Comparison of ENCODE assay signal across 8 cellular contexts in the genomic region with DNA sequence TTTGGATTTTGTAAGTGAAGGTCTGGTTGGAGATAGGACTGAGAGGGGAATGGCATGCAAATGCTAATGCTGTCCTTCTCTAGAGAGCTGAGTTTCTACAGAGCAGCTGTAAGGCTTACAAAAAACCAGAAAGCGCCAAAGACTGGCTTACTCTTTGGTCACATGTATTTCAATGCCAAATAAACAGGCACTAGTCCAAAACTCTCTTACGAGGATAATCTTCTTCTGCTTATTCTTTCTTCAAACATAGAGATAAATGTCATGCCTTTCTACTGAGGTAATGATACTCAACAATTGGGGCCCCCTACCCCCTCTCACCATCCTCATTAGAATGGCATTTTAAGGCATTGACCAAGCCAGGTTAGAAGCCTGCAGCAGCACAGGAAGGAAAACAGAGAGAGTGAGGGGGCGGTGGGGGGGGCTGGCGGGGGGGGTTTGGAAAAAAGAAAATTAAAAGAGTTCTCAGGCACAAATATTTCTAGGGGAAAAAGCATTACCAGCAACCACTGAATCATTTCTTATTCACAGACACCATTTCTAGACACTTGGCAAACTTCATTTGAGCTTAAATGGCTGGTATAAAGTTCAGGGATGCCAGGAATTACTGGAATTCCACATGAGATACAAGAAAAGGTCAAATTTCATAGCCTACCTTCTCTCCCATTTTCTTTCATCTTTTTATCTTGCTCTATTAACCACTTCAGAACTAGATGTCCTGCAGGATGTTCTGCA. TPM values are rescaled to one million over a fixed set of nuclear protein-coding genes. Genes with fewer than 3 reads are reported as not detected.
A peak's percentile ranks its signal among the peaks of the same experiment; 100 is the strongest.
DNase-seq lines count a peak whose midpoint lies in the region; ATAC-seq, FAIRE-seq and TF ChIP-seq lines count a peak whose summit lies in the region.
"Had no signal": no experiment of that assay in that cellular context is flagged by ENCODE, and none has a peak within 500 bp of the region (broad histone marks: within the 10 kb centered on the region; RNA-seq: fewer than 3 reads in every experiment).

No MANE protein-coding gene starts in this region.

- intact Hi-C loops in IMR-90 (cut with micrococcal nuclease) (loop anchor here (2.0 to 10.0 kb wide), 2 partner anchors 155 to 189 kb away; a partner anchor contains a TSS), HepG2 (cut with micrococcal nuclease; ENCODE audit: unreplicated experiment) (loop anchor here (5.0 kb wide), 1 partner anchor 32 kb away; a partner anchor contains a TSS), transverse colon (cut with DNase I; ENCODE audit: low total_unique reads) (no loop called here)

- no peak overlapping the region for H3K9ac ChIP-seq in IMR-90 (ENCODE audit: low read depth, low read length)
- H3K9ac ChIP-seq in HepG2 (ENCODE audit: insufficient read depth, low read depth, low read length): peak overlapping the region; percentile 59

- TF ChIP-seq CTCF in IMR-90 (conservative IDR thresholded peaks at IDR 0.05; ENCODE audit: low read depth, low read length) (no peak), HepG2 (CRISPR knock-in tag; IDR thresholded peaks at IDR 0.05) (no peak), transverse colon (IDR thresholded peaks at IDR 0.05) (no peak)

- H4K8ac ChIP-seq in IMR-90 (ENCODE audit: low read depth in 2 of 2, low read length in 2 of 2): peak overlapping the region; percentile 91 to 96; a peak in 2 of 4 replicates

- peak overlapping the region; percentile 7; the same call in 1 of the 3 replicates for H2BK15ac ChIP-seq in IMR-90 (ENCODE audit: low read depth, low read length)

- H3K9me1 ChIP-seq in IMR-90 (ENCODE audit: insufficient read depth, low read length): peaks cover 20% of the 10 kb centered on the region

- H4K91ac ChIP-seq in IMR-90 (ENCODE audit: insufficient read depth, low read depth, low read length): peak overlapping the region; percentile 98; the same call in 1 of the 2 replicates

- H3K27ac ChIP-seq in IMR-90 (ENCODE audit: insufficient read depth, low read length): peak overlapping the region; percentile 100; the same call in 1 of the 2 replicates
- peak overlapping the region; percentile 58 for H3K27ac ChIP-seq in ectodermal cell (ENCODE audit: insufficient read depth, low read depth, low read length, poor library complexity, severe bottlenecking)
- H3K27ac ChIP-seq in HepG2 (ENCODE audit: extremely low read length, insufficient read depth, low read length): peak overlapping the region; percentile 80
- H3K27ac ChIP-seq in transverse colon: peak overlapping the region; percentile 32 to 64 (median 57)

- H4K5ac ChIP-seq in IMR-90 (ENCODE audit: low read depth, low read length): peak overlapping the region; percentile 100; the same call in 1 of the 2 replicates

- peak; percentile 34 for FAIRE-seq in HepG2 (lab: Jason Lieb, UNC)

- peak overlapping the region; percentile 96; the same call in 1 of the 2 replicates for H3K56ac ChIP-seq in IMR-90 (ENCODE audit: extremely low read depth, insufficient read depth, low read length)

- TF ChIP-seq RAD21 in IMR-90 (IDR thresholded peaks at IDR 0.05; ENCODE audit: low read length): no peak
- no peak for TF ChIP-seq RAD21 in HepG2 (CRISPR knock-in tag; IDR thresholded peaks at IDR 0.05)

- H2BK5ac ChIP-seq in IMR-90 (ENCODE audit: low read depth, low read length, poor library complexity, severe bottlenecking): peak overlapping the region; percentile 99

- H3K9me3 ChIP-seq in IMR-90 (ENCODE audit: control insufficient read depth, insufficient read depth, low read length): no peaks in the 10 kb centered on the region
- no peaks in the 10 kb centered on the region for H3K9me3 ChIP-seq in ectodermal cell (ENCODE audit: control insufficient read depth, low read length)
- no peaks in the 10 kb centered on the region for H3K9me3 ChIP-seq in HepG2 (ENCODE audit: low read length)
- no peaks in the 10 kb centered on the region for H3K9me3 ChIP-seq in transverse colon

- H3K4me1 ChIP-seq in IMR-90 (ENCODE audit: control insufficient read depth, insufficient read depth, low read length) (peaks cover 20% of the 10 kb centered on the region), ectodermal cell (ENCODE audit: control insufficient read depth, insufficient read depth, low read length) (peaks cover 26% of the 10 kb centered on the region), HepG2 (ENCODE audit: insufficient read depth, low read length) (peaks cover 38% of the 10 kb centered on the region), transverse colon (peaks cover 0 to 14% (median 9%) of the 10 kb centered on the region in 4 donors)

- peak; percentile 99 for DNase-seq in IMR-90
- peak; percentile 89 for DNase-seq in HepG2 (ENCODE audit: low spot score)
- DNase-seq in transverse colon: no peak
- no peak for DNase-seq in NCI-H82 (lab: John Stamatoyannopoulos, UW)
- no peak for DNase-seq in NCI-H187 (lab: John Stamatoyannopoulos, UW)
- DNase-seq: midbrain had no signal

- dilution Hi-C loops in IMR-90 (cut with HindIII; ENCODE audit: low sequenced_read_pairs, unreplicated experiment): no loop called here

- H2BK120ac ChIP-seq in IMR-90 (ENCODE audit: low read depth, low read length): peak overlapping the region; percentile 93

- ATAC-seq in IMR-90 (ENCODE audit: low read depth): peak; percentile 93
- peak; percentile 87 for ATAC-seq in HepG2
- ATAC-seq in GM21515 (IDR thresholded peaks at IDR 0.05; ENCODE audit: unreplicated experiment): no peak

- H3K18ac ChIP-seq in IMR-90 (ENCODE audit: low read depth, low read length): peak overlapping the region; percentile 100

- WGBS in IMR-90 (ENCODE audit: extremely low coverage in 2 of 2, insufficient read length in 1 of 2), 2 experiments: no CpG with 5 or more reads among the region's 4 CpGs
- WGBS in ectodermal cell, 2 experiments: 10 to 14% methylated on average over 2 of the region's 4 CpGs
- 9% methylated on average over 4 of the region's 4 CpGs for WGBS in HepG2 (ENCODE audit: low lambda C conversion rate)
- 58 to 78% methylated on average over 3 to 4 of the region's 4 CpGs for WGBS in transverse colon (ENCODE audit: low coverage in 1 of 2), 2 donors

- H3K14ac ChIP-seq in IMR-90 (replicated peaks; ENCODE audit: low read depth, low read length): peak overlapping the region; percentile 77

- H3K23ac ChIP-seq in IMR-90 (ENCODE audit: low read depth, low read length): peak overlapping the region; percentile 84; the same call in 1 of the 2 replicates

- H3K4me3 ChIP-seq in IMR-90 (ENCODE audit: insufficient read depth, low read depth, low read length): no peak overlapping the region
- H3K4me3 ChIP-seq in ectodermal cell (ENCODE audit: insufficient read depth, low read depth, low read length): no peak overlapping the region
- no peak overlapping the region; a peak in 1 of 6 replicates for H3K4me3 ChIP-seq in HepG2 (replicated peaks in 1 of 3; ENCODE audit: insufficient read depth in 1 of 3, low read depth in 2 of 3, low read length in 3 of 3)
- H3K4me3 ChIP-seq in transverse colon: no peak overlapping the region

- H3K4me2 ChIP-seq in IMR-90 (ENCODE audit: low read depth, low read length) (peak overlapping the region; percentile 27; the same call in 1 of the 2 replicates), HepG2 (ENCODE audit: low read depth, low read length) (peak overlapping the region; percentile 55)

- no peak overlapping the region for H2AK9ac ChIP-seq in IMR-90 (replicated peaks; ENCODE audit: low read depth, low read length, poor library complexity)

- H2AFZ ChIP-seq in IMR-90 (replicated peaks; ENCODE audit: low read length, poor library complexity) (no peak overlapping the region), HepG2 (ENCODE audit: low read length) (no peak overlapping the region)

- H2AK5ac ChIP-seq in IMR-90 (ENCODE audit: low read depth, low read length): no peak overlapping the region

- BruUV-seq in IMR-90 (replicated peaks; lab: Mats Ljungman, UMichigan) (no TSS peak), HepG2 (replicated peaks; lab: Mats Ljungman, UMichigan) (no TSS peak)

- CTCF ChIA-PET in IMR-90 (lab: Yijun Ruan, JAX): interaction anchor here (0.7 to 0.8 kb wide), 2 partner anchors 45 to 992 kb away, joined by 3 to 4 read pairs; no protein-coding TSS in a partner anchor
- CTCF ChIA-PET in HepG2 (lab: Yijun Ruan, JAX; ENCODE audit: low intra/inter-chr PET ratio, low total read pairs): no interaction called here

- H2BK20ac ChIP-seq in IMR-90 (ENCODE audit: low read depth, low read length): peak overlapping the region; percentile 97

- POLR2A ChIA-PET in IMR-90 (lab: Charles Lee; ENCODE audit: unreplicated experiment): no interaction called here
- POLR2A ChIA-PET in HepG2 (lab: Yijun Ruan, JAX): interaction anchor here (1.1 to 2.1 kb wide), 3 partner anchors 8 to 34 kb away, joined by 3 to 10 read pairs (median 3); a partner anchor contains a TSS

- in situ Hi-C loops in IMR-90 (cut with MboI; ENCODE audit: low sequenced_read_pairs) (no loop called here), HepG2 (cut with HindIII; ENCODE audit: extremely low pct_ligation_motif_present, low pct_unique_long_range_greater_than_20kb) (no loop called here), transverse colon (cut with MboI; ENCODE audit: low pct_ligation_motif_present in 1 of 4, low pct_unique_long_range_greater_than_20kb in 1 of 4, low sequenced_read_pairs in 3 of 4) (no loop called here)

- peaks cover 23 to 67% of the 10 kb centered on the region in 2 experiments for H3K79me1 ChIP-seq in IMR-90 (ENCODE audit: low read depth in 1 of 2, low read length in 2 of 2)

- H3K79me2 ChIP-seq in HepG2 (ENCODE audit: insufficient read depth, low read length): no peaks in the 10 kb centered on the region

- no peaks in the 10 kb centered on the region for H3K27me3 ChIP-seq in IMR-90 (ENCODE audit: control insufficient read depth, insufficient read depth, low read length)
- no peaks in the 10 kb centered on the region for H3K27me3 ChIP-seq in ectodermal cell (ENCODE audit: control insufficient read depth, insufficient read depth, low read length, poor library complexity, severe bottlenecking)
- H3K27me3 ChIP-seq in HepG2 (ENCODE audit: control insufficient read depth in 1 of 2, insufficient read depth in 2 of 2, low read length in 2 of 2): no peaks in the 10 kb centered on the region
- no peaks in the 10 kb centered on the region for H3K27me3 ChIP-seq in transverse colon

- peak overlapping the region; percentile 93; the same call in 1 of the 2 replicates for H3K4ac ChIP-seq in IMR-90 (ENCODE audit: low read depth, low read length)

- peak in 1 of 2 experiments; percentile 35; a peak in 2 of 4 replicates for TF ChIP-seq EP300 in HepG2 (IDR thresholded peaks at IDR 0.05; ENCODE audit: low read depth in 2 of 2, low read length in 2 of 2)
- no peak for TF ChIP-seq EP300 in HepG2 (CRISPR knock-in tag; IDR thresholded peaks at IDR 0.05; ENCODE audit: borderline replicate concordance)
- no peak for TF ChIP-seq EP300 in transverse colon (IDR thresholded peaks at IDR 0.05; ENCODE audit: low read depth)

- H3K36me3 ChIP-seq in IMR-90 (ENCODE audit: control insufficient read depth, insufficient read depth, low read length): peaks cover 24% of the 10 kb centered on the region
- peaks cover 16% of the 10 kb centered on the region for H3K36me3 ChIP-seq in ectodermal cell (ENCODE audit: control insufficient read depth, insufficient read depth, low read length)
- peaks cover 12 to 59% of the 10 kb centered on the region in 2 experiments for H3K36me3 ChIP-seq in HepG2 (replicated peaks in 1 of 2; ENCODE audit: control insufficient read depth in 1 of 2, insufficient read depth in 2 of 2, low read length in 2 of 2)
- H3K36me3 ChIP-seq in transverse colon: peaks cover 0 to 12% (median 3%) of the 10 kb centered on the region in 4 donors

- H4K20me1 ChIP-seq in IMR-90 (ENCODE audit: insufficient read depth, low read length) (no peaks in the 10 kb centered on the region), HepG2 (ENCODE audit: insufficient read depth, low read length) (no peaks in the 10 kb centered on the region)

- TF ChIP-seq POLR2A in IMR-90 (IDR thresholded peaks at IDR 0.05; ENCODE audit: low read depth, low read length) (peak; percentile 56), HepG2 (IDR thresholded peaks at IDR 0.05; ENCODE audit: insufficient read depth in 1 of 2, low read depth in 2 of 2, low read length in 2 of 2) (no peak), transverse colon (IDR thresholded peaks at IDR 0.05) (no peak)

RNA-seq across cellular contexts. Expression of a gene that starts 34.0 kb away (rescaled TPM):
- 55.6 and 81.1 TPM in 2 replicates for total RNA-seq in IMR-90 (2012; rRNA removed)
- 38.0 and 44.9 TPM in 2 replicates for polyA plus RNA-seq in IMR-90 (2012; rRNA removed)
- polyA plus RNA-seq in IMR-90 (2012; cell fraction: cytosol; rRNA removed): 8.0 and 16.0 TPM in 2 replicates
- polyA plus RNA-seq in IMR-90 (2012; cell fraction: nucleus; rRNA removed; ENCODE audit: low replicate concordance): 14.0 and 68.8 TPM in 2 replicates
- 42.2 TPM for polyA plus RNA-seq in ectodermal cell (2013, experiment 1 of 4)
- 37.7 TPM for polyA plus RNA-seq in ectodermal cell (2013, experiment 2 of 4)
- polyA plus RNA-seq in ectodermal cell (2013, experiment 3 of 4): 31.6 TPM
- polyA plus RNA-seq in ectodermal cell (2013, experiment 4 of 4): 31.1 TPM
- 83.4 and 93.4 TPM in 2 replicates for total RNA-seq in HepG2 (2016; rRNA removed; fragmentation: Illumina TruSeq; extraction: Trizol)
- total RNA-seq in HepG2 (2016; cell fraction: cytosol; rRNA removed; fragmentation: Illumina TruSeq; extraction: Trizol; ENCODE audit: low read depth): 31.6 and 35.5 TPM in 2 replicates
- 84.7 and 92.1 TPM in 2 replicates for total RNA-seq in HepG2 (2016; cell fraction: insoluble cytoplasmic fraction; rRNA removed; fragmentation: Illumina TruSeq; extraction: Trizol)
- total RNA-seq in HepG2 (2016; cell fraction: membrane; rRNA removed; fragmentation: Illumina TruSeq; extraction: Trizol): 27.5 and 35.9 TPM in 2 replicates
- total RNA-seq in HepG2 (2016; cell fraction: nucleus; rRNA removed; fragmentation: Illumina TruSeq; extraction: Trizol): 91.9 and 111 TPM in 2 replicates
- polyA plus RNA-seq in HepG2 (2011; rRNA removed): 15.1 and 18.3 TPM in 2 replicates
- 8.3 and 11.5 TPM in 2 replicates for polyA plus RNA-seq in HepG2 (2011; cell fraction: cytosol; rRNA removed)
- 17.6 and 19.5 TPM in 2 replicates for polyA plus RNA-seq in HepG2 (2011; cell fraction: nucleus; rRNA removed)
- polyA plus RNA-seq in HepG2 (2012): 25.6 and 27.4 TPM in 2 replicates
- 3.1 and 4.0 TPM in 2 replicates for polyA plus RNA-seq in HepG2 (2016; cell fraction: cytosol; fragmentation: Illumina TruSeq; extraction: Trizol; ENCODE audit: low read depth)
- 72.7 and 85.6 TPM in 2 replicates for polyA plus RNA-seq in HepG2 (2016; cell fraction: insoluble cytoplasmic fraction; fragmentation: Illumina TruSeq; extraction: Trizol; ENCODE audit: low read depth)
- polyA plus RNA-seq in HepG2 (2016; cell fraction: membrane; fragmentation: Illumina TruSeq; extraction: Trizol; ENCODE audit: low read depth): 7.5 and 9.6 TPM in 2 replicates
- polyA plus RNA-seq in HepG2 (2016; cell fraction: nucleus; fragmentation: Illumina TruSeq; extraction: Trizol; ENCODE audit: insufficient read depth, low read depth): 69.1 and 80.7 TPM in 2 replicates
- polyA minus RNA-seq in HepG2 (2011; rRNA and poly(A)+ RNA removed; ENCODE audit: low replicate concordance): 11.4 and 23.9 TPM in 2 replicates
- 9.7 and 12.0 TPM in 2 replicates for polyA minus RNA-seq in HepG2 (2011; cell fraction: cytosol; rRNA and poly(A)+ RNA removed)
- 107 and 109 TPM in 2 replicates for polyA minus RNA-seq in HepG2 (2011; cell fraction: nucleus; rRNA and poly(A)+ RNA removed)
- 10 to 100 TPM in 3 of 4 donors, 1 to 10 TPM in 1; 8.6 to 35.6 (median 13.9) TPM for total RNA-seq in transverse colon

Comparison
In these comparisons a context has a peak if more than half of its experiments do, and no peak if none do; other contexts are left out.
1. DNase-seq: peak in IMR-90 (single experiment) and HepG2 (single experiment); none in transverse colon (single experiment), NCI-H82 (single experiment) and NCI-H187 (0 of 2).
2. Peak in every context shown above with its lines, with median percentiles within 50 percentile points of each other: H3K27ac ChIP-seq.